Comparison of ENCODE assay signal across 9 cellular contexts in genomic region chr6:159608961-159609673, GRCh38.
DNase-seq lines count a peak whose midpoint lies in the region; ATAC-seq, FAIRE-seq and TF ChIP-seq lines count a peak whose summit lies in the region.
"Had no signal": no experiment of that assay in that cellular context is flagged by ENCODE, and none has a peak within 500 bp of the region (broad histone marks: within the 10 kb centered on the region; RNA-seq: fewer than 3 reads in every experiment).

No MANE protein-coding gene starts in this region.

- no peak overlapping the region for H3K27ac ChIP-seq in C4-2B
- H3K27ac ChIP-seq: neutrophil had no signal

- peak; percentile 31 for DNase-seq in GM19240 (ENCODE audit: insufficient read length, low spot score)
- peak; percentile 13 for DNase-seq in RCC 7860 (ENCODE audit: low spot score)
- DNase-seq in iPS DF 4.7 (ENCODE audit: extremely low read depth, low spot score), result peak; percentile 28
- no peak for DNase-seq in COLO668 (lab: John Stamatoyannopoulos, UW; ENCODE audit: unreplicated experiment)
- DNase-seq in cerebellum (ENCODE audit: low spot score), result no peak
- no peak for DNase-seq in natural killer cell

- peaks cover 0 to 3% of the 10 kb centered on the region in 2 donors for H3K9me3 Mint-ChIP-seq in natural killer cell

- ATAC-seq in natural killer cell, result no peak
- no peak for ATAC-seq in HG03039 (IDR thresholded peaks at IDR 0.05; ENCODE audit: unreplicated experiment)

- H3K27me3 Mint-ChIP-seq in natural killer cell (ENCODE audit: low read depth in 2 of 2), result peaks cover 0 to 5% of the 10 kb centered on the region in 2 donors

- H3K4me1 Mint-ChIP-seq in natural killer cell, result no peaks in the 10 kb centered on the region

- no peak overlapping the region for H3K4me3 Mint-ChIP-seq in natural killer cell

- H3K27ac Mint-ChIP-seq in natural killer cell, result no peak overlapping the region

- TF ChIP-seq CTCF in C4-2B (conservative IDR thresholded peaks at IDR 0.05) (peak; percentile 31), natural killer cell (IDR thresholded peaks at IDR 0.05) (no peak)

- no peak for FAIRE-seq in RCC 7860 (lab: Jason Lieb, UNC)

- H3K36me3 Mint-ChIP-seq in natural killer cell, result no peaks in the 10 kb centered on the region

- intact Hi-C loops in natural killer cell (cut with micrococcal nuclease), result no loop called here

Comparison
In these comparisons a context has a peak if more than half of its experiments do, and no peak if none do; other contexts are left out.
1. DNase-seq: peak in GM19240 (single experiment), RCC 7860 (single experiment) and iPS DF 4.7 (single experiment); none in COLO668 (single experiment), cerebellum (single experiment) and natural killer cell (single experiment).